ENCODE assay signal across 21 cellular contexts in the genomic region with DNA sequence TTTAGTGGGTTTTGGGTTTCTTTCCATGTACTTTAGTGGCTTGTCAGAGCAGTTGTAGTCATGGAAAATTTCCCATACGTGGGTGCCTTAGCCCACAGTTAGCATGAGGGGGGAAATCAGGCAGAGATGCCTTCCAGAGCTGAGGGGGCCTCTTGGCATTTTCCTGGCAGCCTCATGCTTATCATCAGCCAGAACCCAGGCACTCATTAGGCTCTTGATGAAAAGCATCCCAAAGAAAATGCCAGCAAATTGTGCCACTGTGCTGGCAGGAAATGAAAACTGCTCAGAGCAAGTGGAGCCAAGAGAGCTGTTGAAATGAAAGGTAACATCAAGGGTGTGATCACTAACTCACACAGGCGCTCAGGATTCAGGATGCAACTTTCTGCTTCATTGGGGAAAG.
DNase-seq lines count a peak whose midpoint lies in the region; ATAC-seq and TF ChIP-seq lines count a peak whose summit lies in the region.
"Had no signal": no experiment of that assay in that cellular context is flagged by ENCODE, and none has a peak within 500 bp of the region (broad histone marks: within the 10 kb centered on the region; RNA-seq: fewer than 3 reads in every experiment).

No MANE protein-coding gene starts in this region.

- intact Hi-C loops in left cardiac atrium (cut with DNase I): no loop called here

- peaks cover 14% of the 10 kb centered on the region for H3K4me1 Mint-ChIP-seq in nephron progenitor cell
- H3K4me1 Mint-ChIP-seq: activated naive CD8-positive, alpha-beta T cell treated with anti-CD3 and anti-CD28 coated beads, Interleukin-2, amount 10 ng/mL, durations not matched to agents 7 days and 5 days; IgD-negative memory B cell; memory B cell; naive B cell; stimulated activated naive CD8-positive, alpha-beta T cell treated with anti-CD3 and anti-CD28 coated beads, Interleukin-15, amount 100 ng/mL, for 72 hours had no signal

- DNase-seq in DMS79 (lab: John Stamatoyannopoulos, UW): peak; percentile 62
- DNase-seq in anterior cingulate cortex (lab: John Stamatoyannopoulos, UW): peak in 31 of 58 donors; percentile 1 to 63 (median 5)
- DNase-seq in left cardiac atrium: peak; percentile 15
- no peak for DNase-seq in nephron progenitor cell
- DNase-seq in D341Med (ENCODE audit: low spot score): no peak
- no peak for DNase-seq in SIG-M5 treated with dmso at 0.1 percent for 504 hours (lab: John Stamatoyannopoulos, UW; ENCODE audit: unreplicated experiment)
- DNase-seq in kidney glomerular epithelial cell (lab: John Stamatoyannopoulos, UW): no peak
- DNase-seq: activated CD4-positive, alpha-beta T cell treated with anti-CD3 and anti-CD28 coated beads for 4 hours; activated gamma-delta T cell; activated naive CD8-positive, alpha-beta T cell treated with anti-CD3 and anti-CD28 coated beads, Interleukin-2, amount 10 ng/mL, durations not matched to agents 7 days and 5 days; activated T-cell treated with anti-CD3 and anti-CD28 coated beads, Interleukin-2, amount 50 U/mL, for 1 hour; GDM1; H7; kidney; naive B cell; NCI-H187 treated with DMSO at 0.1 percent for 48 hours; NCI-H226; stimulated activated naive CD8-positive, alpha-beta T cell treated with anti-CD3 and anti-CD28 coated beads, Interleukin-15, amount 100 ng/mL, for 72 hours; tibial artery had no signal

- peak; percentile 68 to 88 for ATAC-seq in left cardiac atrium
- ATAC-seq: stimulated activated naive CD8-positive, alpha-beta T cell treated with anti-CD3 and anti-CD28 coated beads, Interleukin-15, amount 100 ng/mL, for 72 hours had no signal

- no peak for TF ChIP-seq CTCF in nephron progenitor cell (IDR thresholded peaks at IDR 0.05)

- H3K36me3 Mint-ChIP-seq in nephron progenitor cell (ENCODE audit: low read depth): no peaks in the 10 kb centered on the region
- H3K36me3 Mint-ChIP-seq: activated naive CD8-positive, alpha-beta T cell treated with anti-CD3 and anti-CD28 coated beads, Interleukin-2, amount 10 ng/mL, durations not matched to agents 7 days and 5 days; IgD-negative memory B cell; memory B cell; naive B cell had no signal

- peaks cover 6% of the 10 kb centered on the region for H3K9me3 Mint-ChIP-seq in nephron progenitor cell
- H3K9me3 Mint-ChIP-seq: activated naive CD8-positive, alpha-beta T cell treated with anti-CD3 and anti-CD28 coated beads, Interleukin-2, amount 10 ng/mL, durations not matched to agents 7 days and 5 days; IgD-negative memory B cell; stimulated activated naive CD8-positive, alpha-beta T cell treated with anti-CD3 and anti-CD28 coated beads, Interleukin-15, amount 100 ng/mL, for 72 hours had no signal

- no peaks in the 10 kb centered on the region for H3K27me3 Mint-ChIP-seq in nephron progenitor cell (ENCODE audit: low read depth, poor library complexity)
- H3K27me3 Mint-ChIP-seq: activated naive CD8-positive, alpha-beta T cell treated with anti-CD3 and anti-CD28 coated beads, Interleukin-2, amount 10 ng/mL, durations not matched to agents 7 days and 5 days; IgD-negative memory B cell; memory B cell; naive B cell; stimulated activated naive CD8-positive, alpha-beta T cell treated with anti-CD3 and anti-CD28 coated beads, Interleukin-15, amount 100 ng/mL, for 72 hours had no signal

- no peak overlapping the region for H3K4me3 Mint-ChIP-seq in nephron progenitor cell
- H3K4me3 Mint-ChIP-seq: activated naive CD8-positive, alpha-beta T cell treated with anti-CD3 and anti-CD28 coated beads, Interleukin-2, amount 10 ng/mL, durations not matched to agents 7 days and 5 days; IgD-negative memory B cell; memory B cell; naive B cell; stimulated activated naive CD8-positive, alpha-beta T cell treated with anti-CD3 and anti-CD28 coated beads, Interleukin-15, amount 100 ng/mL, for 72 hours had no signal

- peak overlapping the region; percentile 50 for H3K27ac Mint-ChIP-seq in nephron progenitor cell
- H3K27ac Mint-ChIP-seq: activated naive CD8-positive, alpha-beta T cell treated with anti-CD3 and anti-CD28 coated beads, Interleukin-2, amount 10 ng/mL, durations not matched to agents 7 days and 5 days; IgD-negative memory B cell; memory B cell; naive B cell; stimulated activated naive CD8-positive, alpha-beta T cell treated with anti-CD3 and anti-CD28 coated beads, Interleukin-15, amount 100 ng/mL, for 72 hours had no signal

Comparison
In these comparisons a context has a peak if more than half of its experiments do, and no peak if none do; other contexts are left out.
1. DNase-seq: peak in DMS79 (single experiment), anterior cingulate cortex (31 of 58) and left cardiac atrium (single experiment); none in nephron progenitor cell (single experiment), D341Med (single experiment), SIG-M5 treated with dmso at 0.1 percent for 504 hours (single experiment) and kidney glomerular epithelial cell (single experiment).